18 cellular contexts compared by ENCODE assay signal in the genomic region with DNA sequence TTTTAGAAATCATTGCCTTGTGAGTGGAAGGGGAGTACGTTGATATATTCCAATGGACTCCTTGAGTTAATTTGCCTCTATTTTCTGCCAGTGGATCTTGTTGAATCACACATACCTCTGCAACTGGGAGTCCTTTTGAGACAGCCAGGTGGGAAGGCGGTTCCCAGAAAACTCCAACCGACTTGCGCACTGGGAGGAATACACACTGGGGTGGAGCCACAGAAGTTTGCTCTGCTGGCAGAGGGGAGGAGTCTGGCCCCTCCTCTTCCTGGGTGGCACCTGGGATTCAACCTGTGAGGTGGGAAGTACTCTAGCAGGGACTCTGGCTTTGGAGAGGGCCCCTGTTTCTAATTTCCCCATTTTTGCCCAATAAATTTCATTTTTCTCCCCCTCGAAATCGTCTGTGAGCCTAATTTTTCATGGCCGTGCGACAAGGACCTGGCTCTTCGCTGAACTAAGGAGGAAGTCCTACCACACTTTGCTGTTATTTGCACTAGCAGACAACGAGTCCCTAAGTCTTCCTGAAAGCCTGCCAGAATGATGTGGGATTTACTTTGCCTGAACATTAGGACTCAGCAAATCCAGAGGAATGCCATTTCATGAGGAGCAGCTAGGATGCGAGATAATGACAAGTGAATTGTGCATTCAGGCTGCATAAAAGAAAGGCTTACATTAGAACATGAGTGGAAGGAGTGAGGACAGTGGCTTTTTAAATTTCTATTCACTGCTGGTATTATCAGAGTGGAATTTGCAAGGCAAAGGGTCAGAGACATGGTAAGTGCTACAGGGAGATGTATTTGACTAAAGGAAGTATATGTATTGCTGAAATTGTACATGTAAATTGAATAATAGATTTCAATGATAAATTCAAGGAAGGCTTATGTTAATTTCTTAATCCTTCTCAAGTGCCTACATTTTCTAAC.
A peak's percentile ranks its signal among the peaks of the same experiment; 100 is the strongest.
DNase-seq lines count a peak whose midpoint lies in the region; ATAC-seq and TF ChIP-seq lines count a peak whose summit lies in the region.
"Had no signal": no experiment of that assay in that cellular context is flagged by ENCODE, and none has a peak within 500 bp of the region (broad histone marks: within the 10 kb centered on the region; RNA-seq: fewer than 3 reads in every experiment).

No MANE protein-coding gene starts in this region.

- H3K27ac ChIP-seq in VCaP (peak overlapping the region; percentile 58), uterus (peak overlapping the region; percentile 47 to 74), stomach (no peak overlapping the region)
- H3K27ac ChIP-seq: A549 had no signal

- H3K27ac Mint-ChIP-seq in endothelial cell (ENCODE audit: unreplicated experiment) = no peak overlapping the region
- H3K27ac Mint-ChIP-seq: CD8-positive, alpha-beta T cell had no signal

- no peaks in the 10 kb centered on the region for H3K9me3 Mint-ChIP-seq in endothelial cell (ENCODE audit: unreplicated experiment)

- peaks cover 6% of the 10 kb centered on the region for H3K4me1 Mint-ChIP-seq in endothelial cell (ENCODE audit: unreplicated experiment)

- intact Hi-C loops in mucosa of descending colon (cut with DNase I, micrococcal nuclease) = no loop called here
- intact Hi-C loops in uterus (cut with DNase I; ENCODE audit: low total_unique reads) = no loop called here
- intact Hi-C loops in stomach (cut with DNase I; ENCODE audit: low total_unique reads) = no loop called here

- ATAC-seq in mucosa of descending colon = peak; percentile 51
- ATAC-seq: A549; CD8-positive, alpha-beta T cell had no signal

- TF ChIP-seq POLR2A in uterus (IDR thresholded peaks at IDR 0.05) (no peak), stomach (IDR thresholded peaks at IDR 0.05) (peak in 1 of 4 donors; percentile 3)

- H3K27me3 ChIP-seq in uterus = no peaks in the 10 kb centered on the region
- H3K27me3 ChIP-seq in stomach = no peaks in the 10 kb centered on the region

- H3K9me3 ChIP-seq in mucosa of descending colon = no peaks in the 10 kb centered on the region
- H3K9me3 ChIP-seq in uterus = no peaks in the 10 kb centered on the region
- H3K9me3 ChIP-seq in stomach = peaks cover 0 to 4% (median 0%) of the 10 kb centered on the region in 4 donors

- H3K36me3 ChIP-seq in mucosa of descending colon (ENCODE audit: low read depth) (no peaks in the 10 kb centered on the region), uterus (no peaks in the 10 kb centered on the region), stomach (no peaks in the 10 kb centered on the region)

- H3K4me1 ChIP-seq in mucosa of descending colon (ENCODE audit: low read depth) (peaks cover 7% of the 10 kb centered on the region), uterus (peaks cover 0 to 7% of the 10 kb centered on the region in 2 donors), stomach (peaks cover 14 to 23% (median 16%) of the 10 kb centered on the region in 4 donors)
- H3K4me1 ChIP-seq: A549 had no signal

- TF ChIP-seq CTCF in VCaP (conservative IDR thresholded peaks at IDR 0.05) (no peak), mucosa of descending colon (IDR thresholded peaks at IDR 0.05) (no peak), uterus (IDR thresholded peaks at IDR 0.05) (no peak), stomach (IDR thresholded peaks at IDR 0.05) (no peak), endothelial cell (IDR thresholded peaks at IDR 0.05; ENCODE audit: unreplicated experiment) (no peak)

- H3K36me3 Mint-ChIP-seq in endothelial cell (ENCODE audit: low read depth, unreplicated experiment) = no peaks in the 10 kb centered on the region
- H3K36me3 Mint-ChIP-seq: CD8-positive, alpha-beta T cell had no signal

- no peak overlapping the region for H3K4me3 ChIP-seq in mucosa of descending colon
- no peak overlapping the region for H3K4me3 ChIP-seq in uterus
- no peak overlapping the region for H3K4me3 ChIP-seq in stomach
- H3K4me3 ChIP-seq: A549 had no signal

- WGBS in stomach, 5 donors = 79 to 89% (median 87%) methylated on average over 11 of the region's 11 CpGs

- peak; percentile 83 for DNase-seq in HT-29 (ENCODE audit: low spot score)
- DNase-seq in mucosa of descending colon = peak in 1 of 3 donors; percentile 49
- DNase-seq in uterus = no peak
- no peak for DNase-seq in C1 segment of cervical spinal cord (lab: John Stamatoyannopoulos, UW)
- DNase-seq in stomach = no peak
- DNase-seq in endothelial cell (ENCODE audit: low spot score) = no peak
- DNase-seq: Calu3; CD8-positive, alpha-beta T cell; GF-D8; HCEC 1CT; NCI-H1105 treated with DMSO at 0.1 percent for 48 hours; NCI-H187 treated with DMSO at 0.1 percent for 48 hours; NCI-H2227 treated with DMSO at 0.1 percent for 48 hours; NCI-H69; NK-92 treated with Interleukin-12 subunit alpha and Interleukin-12 subunit beta, amount 100 ng/mL, for 24 hours; Right ventricle myocardium superior had no signal

- H3K4me3 Mint-ChIP-seq in endothelial cell (ENCODE audit: unreplicated experiment) = no peak overlapping the region
- H3K4me3 Mint-ChIP-seq: CD8-positive, alpha-beta T cell had no signal

- H3K27me3 Mint-ChIP-seq in endothelial cell (ENCODE audit: unreplicated experiment) = no peaks in the 10 kb centered on the region

- TF ChIP-seq EP300 in stomach (IDR thresholded peaks at IDR 0.05) = no peak

Comparison
In these comparisons a context has a peak if more than half of its experiments do, and no peak if none do; other contexts are left out.
1. H3K27ac ChIP-seq: peak in VCaP (single experiment) and uterus (2 of 2); none in stomach (0 of 5).